Comparison of ENCODE assay signal across 31 cellular contexts in the genomic region with DNA sequence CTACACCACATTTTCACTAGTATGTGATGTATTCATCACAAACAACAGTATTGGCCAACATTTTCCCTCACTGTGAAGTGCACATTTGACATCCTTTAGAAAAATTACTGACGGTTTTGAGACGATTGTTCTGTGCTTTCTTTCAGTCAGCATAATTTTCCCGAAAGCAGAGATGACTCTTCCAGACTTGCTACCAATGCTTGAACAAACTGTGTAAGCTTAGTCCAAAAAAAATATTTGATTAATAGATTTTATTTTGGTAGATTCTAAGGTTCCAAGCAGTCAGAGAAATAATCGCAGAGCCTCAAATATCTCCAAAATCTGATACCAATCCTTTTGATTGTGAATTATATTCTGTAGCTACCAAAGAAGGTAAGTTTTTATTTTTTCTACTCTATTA.
"Had no signal": no experiment of that assay in that cellular context is flagged by ENCODE, and none has a peak within 500 bp of the region (broad histone marks: within the 10 kb centered on the region; RNA-seq: fewer than 3 reads in every experiment).

No MANE protein-coding gene starts in this region.

- H3K27me3 ChIP-seq: neural progenitor cell, ovary, spleen, suprapubic skin, testis, tibial artery, transverse colon, upper lobe of right lung, uterus had no signal

- H3K4me1 Mint-ChIP-seq: natural killer cell; nephron; stimulated activated memory B cell treated with anti-CD40 and anti-IgM and Interleukin-4, amounts not matched to agents 10 μg/mL and 1 μg/mL and 100 μg/mL, for 72 hours; stimulated activated naive CD8-positive, alpha-beta T cell treated with anti-CD3 and anti-CD28 coated beads, Interleukin-15, amount 100 ng/mL, for 72 hours had no signal

- H3K27me3 Mint-ChIP-seq: progenitor cell of endocrine pancreas, type B pancreatic cell had no signal

- H3K4me3 ChIP-seq: neural progenitor cell, ovary, psoas muscle, skin epidermis, smooth muscle cell, spleen, suprapubic skin, testis, tibial artery, transverse colon, upper lobe of right lung, uterus had no signal

- ATAC-seq: natural killer cell; psoas muscle; right cardiac atrium; sciatic nerve; stimulated activated memory B cell treated with anti-CD40 and anti-IgM and Interleukin-4, amounts not matched to agents 10 μg/mL and 1 μg/mL and 100 μg/mL, for 72 hours; stimulated activated naive CD8-positive, alpha-beta T cell treated with anti-CD3 and anti-CD28 coated beads, Interleukin-15, amount 100 ng/mL, for 72 hours; stimulated activated naive CD8-positive, alpha-beta T cell treated with anti-CD3 and anti-CD28 coated beads, Interleukin-15, Interleukin-2, amounts not matched to agents 100 U/mL and 50 U/mL, for 24 hours; upper lobe of right lung had no signal

- H3K9me3 Mint-ChIP-seq: type B pancreatic cell had no signal

- H3K4me3 Mint-ChIP-seq: natural killer cell; nephron; neural progenitor cell; stimulated activated memory B cell treated with anti-CD40 and anti-IgM and Interleukin-4, amounts not matched to agents 10 μg/mL and 1 μg/mL and 100 μg/mL, for 72 hours; stimulated activated naive CD8-positive, alpha-beta T cell treated with anti-CD3 and anti-CD28 coated beads, Interleukin-15, amount 100 ng/mL, for 72 hours; type B pancreatic cell had no signal

- H3K9ac ChIP-seq: neural progenitor cell, parathyroid adenoma had no signal

- H3K36me3 Mint-ChIP-seq: neural progenitor cell, type B pancreatic cell had no signal

- H3K27ac ChIP-seq: neural progenitor cell, ovary, parathyroid adenoma, psoas muscle, skin epidermis, spleen, suprapubic skin, testis, tibial artery, transverse colon, upper lobe of right lung, uterus had no signal

- H3K9me3 ChIP-seq: ovary, suprapubic skin, testis, transverse colon, upper lobe of right lung, uterus had no signal

- DNase-seq: natural killer cell; occipital lobe; ovary; posterior cingulate gyrus; psoas muscle; right cardiac atrium; spleen; stimulated activated CD4-positive, alpha-beta T cell treated with anti-CD3 and anti-CD28 coated beads, Interleukin-12 subunit alpha, Interleukin-12 subunit beta, amount 100 ng/mL, for 4 hours; stimulated activated CD4-positive, alpha-beta T cell treated with anti-CD3 and anti-CD28 coated beads, Interleukin-1b, Interleukin-23, amount 100 ng/mL, for 48 hours; stimulated activated CD4-positive, alpha-beta T cell treated with anti-CD3 and anti-CD28 coated beads, Interleukin-4, amount 100 ng/mL, for 1 hour; stimulated activated CD4-positive, alpha-beta T cell treated with anti-CD3 and anti-CD28 coated beads, Interleukin-4, amount 100 ng/mL, for 4 hours; stimulated activated CD8-positive, alpha-beta memory T cell treated with anti-CD3 and anti-CD28 coated beads, Interleukin-4, amount 100 ng/mL, for 48 hours; stimulated activated naive CD4-positive, alpha-beta T cell; stimulated activated naive CD8-positive, alpha-beta T cell treated with anti-CD3 and anti-CD28 coated beads, Interleukin-15, amount 100 ng/mL, for 72 hours; stimulated activated naive CD8-positive, alpha-beta T cell treated with anti-CD3 and anti-CD28 coated beads, Interleukin-15, Interleukin-2, amounts not matched to agents 100 U/mL and 50 U/mL, for 24 hours; substantia nigra; testis; tibial artery; transverse colon; upper lobe of right lung; uterus had no signal

- H3K36me3 ChIP-seq: neural progenitor cell, ovary, spleen, suprapubic skin, tibial artery, transverse colon, upper lobe of right lung, uterus had no signal

- H3K27ac Mint-ChIP-seq: natural killer cell; nephron; neural progenitor cell; progenitor cell of endocrine pancreas; stimulated activated memory B cell treated with anti-CD40 and anti-IgM and Interleukin-4, amounts not matched to agents 10 μg/mL and 1 μg/mL and 100 μg/mL, for 72 hours; stimulated activated naive CD8-positive, alpha-beta T cell treated with anti-CD3 and anti-CD28 coated beads, Interleukin-15, amount 100 ng/mL, for 72 hours; type B pancreatic cell had no signal

- H3K4me1 ChIP-seq: neural progenitor cell, parathyroid adenoma, psoas muscle, spleen, suprapubic skin, testis, transverse colon, upper lobe of right lung, uterus had no signal
